8 cellular contexts compared by ENCODE assay signal in the genomic region with DNA sequence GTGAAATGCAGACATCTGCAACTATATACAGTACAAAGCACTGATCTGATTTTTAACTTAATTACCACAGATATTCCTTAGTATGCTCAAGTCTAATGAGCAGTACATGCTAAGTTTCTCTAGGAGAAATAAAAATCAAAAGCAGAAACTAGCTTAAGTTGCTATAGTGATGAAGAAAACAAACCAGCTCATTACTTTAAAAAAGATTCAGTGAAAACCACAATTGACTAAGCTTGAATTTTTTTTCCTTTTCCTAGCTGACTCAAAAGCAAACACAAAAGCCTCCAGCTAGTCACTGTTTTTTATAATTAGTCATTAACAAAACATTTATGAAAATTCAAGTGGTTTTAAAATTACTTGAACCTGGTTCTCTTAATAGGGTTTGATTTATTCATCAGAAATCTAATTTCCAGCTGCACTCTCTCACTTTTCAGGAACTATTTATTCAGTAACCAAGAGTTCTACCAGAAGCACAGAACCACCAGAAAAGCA. TPM values are rescaled to one million over a fixed set of nuclear protein-coding genes. Genes with fewer than 3 reads are reported as not detected.
A peak's percentile ranks its signal among the peaks of the same experiment; 100 is the strongest.
DNase-seq lines count a peak whose midpoint lies in the region; ATAC-seq and TF ChIP-seq lines count a peak whose summit lies in the region.
"Not testable (repeated sequence)": the region's sequence is repeated elsewhere in the genome, so short reads cannot be mapped to it uniquely, and the experiment has no call there.

No MANE protein-coding gene starts in this region.

- not testable (repeated sequence) for H3K27ac ChIP-seq in neural progenitor cell
- H3K27ac ChIP-seq in aorta (ENCODE audit: low read depth in 1 of 2, low read length in 2 of 2), result peak overlapping the region in 1 of 2 donors; percentile 76

- H3K27ac Mint-ChIP-seq in HFFc6 (peak overlapping the region; percentile 100), neural progenitor cell (peak overlapping the region; percentile 36)
- H3K27ac Mint-ChIP-seq in activated CD4-positive, alpha-beta memory T cell treated with anti-CD3 and anti-CD28 coated beads for 36 hours, result peak overlapping the region; percentile 90

- not testable (repeated sequence) for H3K9ac ChIP-seq in neural progenitor cell

- H4K20me1 ChIP-seq in neural progenitor cell (ENCODE audit: low read depth), result not testable (repeated sequence)

- POLR2A ChIA-PET in activated CD4-positive, alpha-beta memory T cell treated with anti-CD3 and anti-CD28 coated beads for 36 hours (lab: Charles Lee), result interaction anchor here (0.7 to 4.7 kb wide), 3 partner anchors 10 to 47 kb away, joined by 3 to 53 read pairs (median 3); a partner anchor contains a TSS

- peaks cover 29% of the 10 kb centered on the region for H3F3A ChIP-seq in neural progenitor cell (ENCODE audit: low read depth)

- CTCF ChIA-PET in activated CD4-positive, alpha-beta memory T cell treated with anti-CD3 and anti-CD28 coated beads for 36 hours (lab: Charles Lee), result interaction anchor here (0.9 to 1.3 kb wide), 3 partner anchors 9 to 30 kb away, joined by 3 to 4 read pairs (median 3); no protein-coding TSS in a partner anchor

- peaks cover 22% of the 10 kb centered on the region for H3K4me1 ChIP-seq in neural progenitor cell
- not testable (repeated sequence) for H3K4me1 ChIP-seq in aorta (ENCODE audit: control insufficient read depth in 1 of 2, insufficient read depth in 2 of 2, low read length in 2 of 2)

- H2AFZ ChIP-seq in neural progenitor cell (replicated peaks), result not testable (repeated sequence)

- not testable (repeated sequence) for H3K27me3 ChIP-seq in GM06990 (replicated peaks; ENCODE audit: control insufficient read depth, insufficient read depth, low read length); neural progenitor cell; aorta (ENCODE audit: control insufficient read depth in 1 of 2, insufficient read depth in 2 of 2, low read length in 1 of 2)

- H3K4me1 Mint-ChIP-seq in HFFc6 (ENCODE audit: low read depth) (peaks cover 57% of the 10 kb centered on the region), neural progenitor cell (peaks cover 29% of the 10 kb centered on the region)
- peaks cover 66% of the 10 kb centered on the region for H3K4me1 Mint-ChIP-seq in activated CD4-positive, alpha-beta memory T cell treated with anti-CD3 and anti-CD28 coated beads for 36 hours (ENCODE audit: low read depth)

- peaks cover 69% of the 10 kb centered on the region for H3K79me2 ChIP-seq in neural progenitor cell (ENCODE audit: low read depth)

- H3K27me3 Mint-ChIP-seq in HFFc6 (ENCODE audit: insufficient read depth); activated CD4-positive, alpha-beta memory T cell treated with anti-CD3 and anti-CD28 coated beads for 36 hours; neural progenitor cell (ENCODE audit: insufficient read depth, low read depth): not testable (repeated sequence)

- TF ChIP-seq CTCF in GM06990 (IDR thresholded peaks at IDR 0.05; ENCODE audit: insufficient read depth, low read length, poor library complexity, severe bottlenecking); HFFc6 (IDR thresholded peaks at IDR 0.05); neural progenitor cell (IDR thresholded peaks at IDR 0.05): not testable (repeated sequence)

- not testable (repeated sequence) for H3K9me3 ChIP-seq in neural progenitor cell (ENCODE audit: low read depth); aorta (ENCODE audit: control insufficient read depth, low read length)

- not testable (repeated sequence) for H3K9me3 Mint-ChIP-seq in HFFc6; activated CD4-positive, alpha-beta memory T cell treated with anti-CD3 and anti-CD28 coated beads for 36 hours; neural progenitor cell

- H3K36me3 Mint-ChIP-seq in HFFc6 (ENCODE audit: low read depth) (peaks cover 28% of the 10 kb centered on the region), neural progenitor cell (peaks cover 34% of the 10 kb centered on the region)
- H3K36me3 Mint-ChIP-seq in activated CD4-positive, alpha-beta memory T cell treated with anti-CD3 and anti-CD28 coated beads for 36 hours, result peaks cover 43% of the 10 kb centered on the region

- peak; percentile 34 to 72 for ATAC-seq in left cardiac atrium
- peak; percentile 78 for ATAC-seq in aorta (ENCODE audit: low FRiP score)

- H3K4me3 Mint-ChIP-seq in HFFc6, result peak overlapping the region; percentile 69
- H3K4me3 Mint-ChIP-seq in activated CD4-positive, alpha-beta memory T cell treated with anti-CD3 and anti-CD28 coated beads for 36 hours, result peak overlapping the region; percentile 38
- H3K4me3 Mint-ChIP-seq in neural progenitor cell, result not testable (repeated sequence)

- H3K4me3 ChIP-seq in GM06990 (replicated peaks; ENCODE audit: low read depth, low read length); neural progenitor cell; aorta (ENCODE audit: low read length in 2 of 2): not testable (repeated sequence)

- not testable (repeated sequence) for H3K36me3 ChIP-seq in GM06990 (ENCODE audit: control insufficient read depth, insufficient read depth, low read length); neural progenitor cell; aorta (ENCODE audit: control insufficient read depth in 1 of 2, insufficient read depth in 2 of 2, low read length in 1 of 2)

- H3K4me2 ChIP-seq in neural progenitor cell, result not testable (repeated sequence)

- intact Hi-C loops in activated CD4-positive, alpha-beta memory T cell treated with anti-CD3 and anti-CD28 coated beads for 36 hours (cut with micrococcal nuclease), result loop anchor here (1.0 kb wide), 1 partner anchor 9 kb away; no protein-coding TSS in a partner anchor
- intact Hi-C loops in left cardiac atrium (cut with DNase I); aorta (cut with DNase I): not testable (repeated sequence)

- DNase-seq in GM06990 (ENCODE audit: extremely low read depth, insufficient read length) (peak; percentile 52), HFFc6 (peak; percentile 94), HT-29 (ENCODE audit: low spot score) (peak; percentile 20)
- DNase-seq in activated CD4-positive, alpha-beta memory T cell treated with anti-CD3 and anti-CD28 coated beads for 36 hours; left cardiac atrium; neural progenitor cell (ENCODE audit: low spot score); aorta: not testable (repeated sequence)
- peak; percentile 72 for DNase-seq in central memory CD4-positive, alpha-beta T cell

RNA-seq across cellular contexts. Expression of a gene that starts 10.3 kb away (rescaled TPM):
- total RNA-seq in HFFc6 (2021; fragmentation: NEBNext Ultra II Directional; extraction: Animal tissue kit (Norgen Biotek cat#: 25700)), result 100 to 1,000 TPM; 108 to 130 (median 118) TPM
- total RNA-seq in HT-29 (2014; rRNA removed; shearing (Covaris generic)), result 114 and 127 TPM in 2 replicates
- 100 to 1,000 TPM; 174 to 180 TPM for total RNA-seq in activated CD4-positive, alpha-beta memory T cell treated with anti-CD3 and anti-CD28 coated beads for 36 hours
- 10 to 100 TPM; 81.7 to 91.4 TPM for total RNA-seq in left cardiac atrium
- total RNA-seq in neural progenitor cell (ENCODE audit: low replicate concordance), result 174 and 181 TPM in 2 replicates
- 100 to 1,000 TPM; 107 to 118 TPM for total RNA-seq in aorta
- polyA plus RNA-seq in aorta, result 10 to 100 TPM; 71.7 to 80.9 TPM

RNA-seq across cellular contexts. Expression of a gene that starts 10.7 kb away (rescaled TPM):
- 10 to 100 TPM; 17.1 to 24.3 (median 21.1) TPM for total RNA-seq in HFFc6 (2021; fragmentation: NEBNext Ultra II Directional; extraction: Animal tissue kit (Norgen Biotek cat#: 25700))
- 18.1 and 18.6 TPM in 2 replicates for total RNA-seq in HT-29 (2014; rRNA removed; shearing (Covaris generic))
- 10 to 100 TPM; 32.2 to 32.6 TPM for total RNA-seq in activated CD4-positive, alpha-beta memory T cell treated with anti-CD3 and anti-CD28 coated beads for 36 hours
- total RNA-seq in left cardiac atrium (10 to 100 TPM; 17.6 to 26.2 TPM), neural progenitor cell (ENCODE audit: low replicate concordance) (26.1 and 40.8 TPM in 2 replicates), aorta (10 to 100 TPM; 18.7 to 24.2 TPM)
- 10 to 100 TPM; 15.6 to 24.5 TPM for polyA plus RNA-seq in aorta

Comparison
In these comparisons a context has a peak if more than half of its experiments do, and no peak if none do; other contexts are left out.
1. H3K27ac Mint-ChIP-seq: peak in every context shown above with its lines; median percentile 100 in HFFc6; 90 in activated CD4-positive, alpha-beta memory T cell treated with anti-CD3 and anti-CD28 coated beads for 36 hours; 36 in neural progenitor cell.